Comparison of ENCODE assay signal across 1 cellular context in genomic region chr16:28846080-28846932, GRCh38.
TF ChIP-seq lines count a peak whose summit lies in the region.

TSS of gene TUFM (minus strand) at chr16:28846348. CDS start at chr16:28846269, 79 bp downstream.

TF ChIP-seq in K562, 482 proteins besides CTCF, POLR2A, EP300 and RAD21 (continued from another document and continues in another):
- no peak for TF ChIP-seq PBX2 (CRISPR knock-in tag; IDR thresholded peaks at IDR 0.05; ENCODE audit: low read depth)
- peak; percentile 92 for TF ChIP-seq PBX2 (tag; conservative IDR thresholded peaks at IDR 0.05; ENCODE audit: low read depth)
- peak; percentile 91 for TF ChIP-seq CTBP1 (IDR thresholded peaks at IDR 0.05; ENCODE audit: borderline replicate concordance)
- TF ChIP-seq GMEB1 (CRISPR knock-in tag; IDR thresholded peaks at IDR 0.05) = peak; percentile 78
- peak; percentile 88 for TF ChIP-seq KLF1 (tag; IDR thresholded peaks at IDR 0.05)
- peak; percentile 77 for TF ChIP-seq TAF1 (IDR thresholded peaks at IDR 0.05; ENCODE audit: control insufficient read depth, extremely low read depth, insufficient read depth, low read length, severe bottlenecking)
- TF ChIP-seq ZNF174 (CRISPR knock-in tag; IDR thresholded peaks at IDR 0.05) = no peak
- TF ChIP-seq CREB3L1 (IDR thresholded peaks at IDR 0.05; ENCODE audit: borderline replicate concordance, low read depth) = peak; percentile 90
- TF ChIP-seq NFXL1 (CRISPR knock-in tag; IDR thresholded peaks at IDR 0.05) = no peak
- TF ChIP-seq ZKSCAN8 (CRISPR knock-in tag; IDR thresholded peaks at IDR 0.05) = no peak
- TF ChIP-seq SNIP1 (IDR thresholded peaks at IDR 0.05; ENCODE audit: low read depth) = peak; percentile 93
- peak; percentile 82 for TF ChIP-seq NR2C2 (CRISPR knock-in tag; IDR thresholded peaks at IDR 0.05)
- TF ChIP-seq NR2C2 (tag; IDR thresholded peaks at IDR 0.05) = peak; percentile 95
- TF ChIP-seq TCF7L2 (IDR thresholded peaks at IDR 0.05; ENCODE audit: low read depth, low read length) = 0 out of 2 replicates have a peak, but pooled peaks have one; percentile 25
- TF ChIP-seq ZNF518B (CRISPR knock-in tag; IDR thresholded peaks at IDR 0.05) = no peak
- TF ChIP-seq ZBTB8A (IDR thresholded peaks at IDR 0.05; ENCODE audit: partially characterized antibody) = no peak
- 0 out of 4 replicates have a peak, but pooled peaks of 1 of the 2 experiments have one; percentile 14 for TF ChIP-seq ZMIZ1 (IDR thresholded peaks at IDR 0.05; ENCODE audit: low read depth in 2 of 2, low read length in 2 of 2)
- peak; percentile 60 for TF ChIP-seq HNRNPLL (IDR thresholded peaks at IDR 0.05; ENCODE audit: low read depth, low read length, poor library complexity, severe bottlenecking)
- no peak for TF ChIP-seq ZNF311 (CRISPR knock-in tag; IDR thresholded peaks at IDR 0.05)
- no peak for TF ChIP-seq ZNF707 (CRISPR knock-in tag; conservative IDR thresholded peaks at IDR 0.05)
- TF ChIP-seq SMARCA5 (IDR thresholded peaks at IDR 0.05) = peak; percentile 96
- no peak for TF ChIP-seq DNMT1 (IDR thresholded peaks at IDR 0.05)
- peak; percentile 99 for TF ChIP-seq GABPB1 (CRISPR knock-in tag; IDR thresholded peaks at IDR 0.05)
- TF ChIP-seq ZNF143 (CRISPR knock-in tag; IDR thresholded peaks at IDR 0.05) = peak; percentile 94
- TF ChIP-seq HDGF (IDR thresholded peaks at IDR 0.05) = peak; percentile 54; the same call in 1 of the 2 replicates
- TF ChIP-seq MYC (IDR thresholded peaks at IDR 0.05; ENCODE audit: low read depth, low read length) = no peak; the same call in none of the 2 replicates
- TF ChIP-seq MYC (CRISPR knock-in tag; IDR thresholded peaks at IDR 0.05; ENCODE audit: borderline replicate concordance, low read depth) = peak; percentile 43; the same call in 1 of the 2 replicates
- peak; percentile 59 to 66; a peak in 3 of 4 replicates for TF ChIP-seq FOXK2 (conservative IDR thresholded peaks at IDR 0.05 in 1 of 2, IDR thresholded peaks at IDR 0.05 in 1 of 2; ENCODE audit: low read depth in 2 of 2)
- TF ChIP-seq KAT7 (CRISPR knock-in tag; IDR thresholded peaks at IDR 0.05; ENCODE audit: borderline replicate concordance) = peak; percentile 94; the same call in 1 of the 2 replicates
- no peak for TF ChIP-seq POU5F1 (IDR thresholded peaks at IDR 0.05; ENCODE audit: borderline replicate concordance, low read depth, low read length, partially characterized antibody)
- TF ChIP-seq SIRT6 (IDR thresholded peaks at IDR 0.05; ENCODE audit: low read depth, low read length) = no peak
- peak; percentile 97 for TF ChIP-seq HDAC2 (IDR thresholded peaks at IDR 0.05)
- no peak for TF ChIP-seq TAF15 (IDR thresholded peaks at IDR 0.05; ENCODE audit: low read depth, low read length)
- TF ChIP-seq HOMEZ (CRISPR knock-in tag; IDR thresholded peaks at IDR 0.05) = 0 out of 2 replicates have a peak, but pooled peaks have one; percentile 25
- peak; percentile 75 for TF ChIP-seq ELF1 (tag; IDR thresholded peaks at IDR 0.05)
- peak; percentile 48; the same call in 1 of the 2 replicates for TF ChIP-seq ZNF175 (CRISPR knock-in tag; IDR thresholded peaks at IDR 0.05; ENCODE audit: low read depth)
- peak; percentile 95 for TF ChIP-seq SMAD4 (CRISPR knock-in tag; conservative IDR thresholded peaks at IDR 0.05)
- peak in 1 of 2 experiments; percentile 69; a peak in 1 of 4 replicates for TF ChIP-seq FOXA3 (CRISPR knock-in tag; conservative IDR thresholded peaks at IDR 0.05 in 1 of 2, IDR thresholded peaks at IDR 0.05 in 1 of 2)
- no peak for TF ChIP-seq NFE2L1 (tag; IDR thresholded peaks at IDR 0.05; ENCODE audit: borderline replicate concordance, low read depth)
- TF ChIP-seq ELF2 (CRISPR knock-in tag; IDR thresholded peaks at IDR 0.05) = 0 out of 2 replicates have a peak, but pooled peaks have one; percentile 11
- 0 out of 2 replicates have a peak, but pooled peaks have one; percentile 19 for TF ChIP-seq TCF3 (CRISPR knock-in tag; IDR thresholded peaks at IDR 0.05)
- TF ChIP-seq ZNF639 (CRISPR knock-in tag; conservative IDR thresholded peaks at IDR 0.05 in 1 of 2, IDR thresholded peaks at IDR 0.05 in 1 of 2) = peak in 1 of 2 experiments; percentile 100; a peak in 2 of 4 replicates
- no peak for TF ChIP-seq HSF4 (CRISPR knock-in tag; IDR thresholded peaks at IDR 0.05; ENCODE audit: borderline replicate concordance)
- TF ChIP-seq SMC3 (conservative IDR thresholded peaks at IDR 0.05; ENCODE audit: insufficient read depth, low read depth, low read length) = peak; percentile 43
- TF ChIP-seq MIER1 (IDR thresholded peaks at IDR 0.05; ENCODE audit: low read depth) = no peak
- peak; percentile 68 for TF ChIP-seq TAF7 (tag; IDR thresholded peaks at IDR 0.05)
- peak in 1 of 2 experiments; percentile 40; a peak in 1 of 3 replicates for TF ChIP-seq CBX3 (IDR thresholded peaks at IDR 0.05; ENCODE audit: borderline replicate concordance in 1 of 2, low read length in 2 of 2)
- peak; percentile 76 for TF ChIP-seq JUN (IDR thresholded peaks at IDR 0.05; ENCODE audit: borderline replicate concordance, low read depth, low read length)
- TF ChIP-seq JUN (CRISPR knock-in tag; IDR thresholded peaks at IDR 0.05; ENCODE audit: borderline replicate concordance) = no peak
- no peak for TF ChIP-seq ZNF512 (tag; IDR thresholded peaks at IDR 0.05)
